In genomic region chr14:100203962-100204834, GRCh38 we compare ENCODE assay signal across 20 cellular contexts. TPM values are rescaled to one million over a fixed set of nuclear protein-coding genes. Genes with fewer than 3 reads are reported as not detected.
DNase-seq lines count a peak whose midpoint lies in the region; ATAC-seq and TF ChIP-seq lines count a peak whose summit lies in the region.
"Had no signal": no experiment of that assay in that cellular context is flagged by ENCODE, and none has a peak within 500 bp of the region (broad histone marks: within the 10 kb centered on the region; RNA-seq: fewer than 3 reads in every experiment).

No MANE protein-coding gene starts in this region.

- H3K4me1 ChIP-seq in lower lobe of right lung: peaks cover 6% of the 10 kb centered on the region
- H3K4me1 ChIP-seq: SJCRH30 had no signal

- TF ChIP-seq CTCF in Calu3 (IDR thresholded peaks at IDR 0.05; ENCODE audit: unreplicated experiment): no peak
- TF ChIP-seq CTCF in RWPE1 (conservative IDR thresholded peaks at IDR 0.05; ENCODE audit: low read depth): no peak
- TF ChIP-seq CTCF in lower lobe of right lung (IDR thresholded peaks at IDR 0.05): no peak

- H3K27me3 Mint-ChIP-seq in Calu3 (ENCODE audit: unreplicated experiment): no peaks in the 10 kb centered on the region
- H3K27me3 Mint-ChIP-seq: activated naive CD4-positive, alpha-beta T cell treated with anti-CD3 and anti-CD28 coated beads, Interleukin-2, amount 50 U/mL, for 24 hours; naive B cell; stimulated activated naive CD8-positive, alpha-beta T cell treated with anti-CD3 and anti-CD28 coated beads, Interleukin-15, amount 100 ng/mL, for 72 hours had no signal

- no peaks in the 10 kb centered on the region for H3K36me3 Mint-ChIP-seq in Calu3 (ENCODE audit: insufficient read depth, unreplicated experiment)
- H3K36me3 Mint-ChIP-seq: activated naive CD4-positive, alpha-beta T cell treated with anti-CD3 and anti-CD28 coated beads, Interleukin-2, amount 50 U/mL, for 24 hours; naive B cell had no signal

- H3K27ac Mint-ChIP-seq in Calu3 (ENCODE audit: unreplicated experiment): no peak overlapping the region
- H3K27ac Mint-ChIP-seq: activated naive CD4-positive, alpha-beta T cell treated with anti-CD3 and anti-CD28 coated beads, Interleukin-2, amount 50 U/mL, for 24 hours; endodermal cell; naive B cell had no signal

- no peaks in the 10 kb centered on the region for H3K4me1 Mint-ChIP-seq in Calu3 (ENCODE audit: low read depth, unreplicated experiment)
- H3K4me1 Mint-ChIP-seq: activated naive CD4-positive, alpha-beta T cell treated with anti-CD3 and anti-CD28 coated beads, Interleukin-2, amount 50 U/mL, for 24 hours; naive B cell had no signal

- no peaks in the 10 kb centered on the region for H3K9me3 Mint-ChIP-seq in Calu3 (ENCODE audit: low read depth, unreplicated experiment)
- H3K9me3 Mint-ChIP-seq: activated naive CD4-positive, alpha-beta T cell treated with anti-CD3 and anti-CD28 coated beads, Interleukin-2, amount 50 U/mL, for 24 hours had no signal

- H3K27ac ChIP-seq in RWPE1 (peak overlapping the region; percentile 72), lower lobe of right lung (peak overlapping the region; percentile 46)
- H3K27ac ChIP-seq: SJCRH30 had no signal

- ATAC-seq in lower lobe of right lung: peak; percentile 88 to 89
- ATAC-seq: stimulated activated naive CD8-positive, alpha-beta T cell treated with anti-CD3 and anti-CD28 coated beads, Interleukin-15, amount 100 ng/mL, for 72 hours had no signal

- CTCF ChIA-PET in Calu3 (lab: Charles Lee) (interaction anchor here (0.6 to 2.0 kb wide), 5 partner anchors 9 to 41 kb away, joined by 3 to 8 read pairs (median 5); no protein-coding TSS in a partner anchor), RWPE1 (lab: Yijun Ruan, JAX) (interaction anchor here (0.6 to 2.1 kb wide), 3 partner anchors 9 to 67 kb away, joined by 3 to 9 read pairs (median 8); no protein-coding TSS in a partner anchor)

- BruUV-seq in Calu3 (replicated peaks; lab: Mats Ljungman, UMichigan): no TSS peak

- H3K4me3 Mint-ChIP-seq in Calu3 (ENCODE audit: low read depth, unreplicated experiment): no peak overlapping the region
- H3K4me3 Mint-ChIP-seq: activated naive CD4-positive, alpha-beta T cell treated with anti-CD3 and anti-CD28 coated beads, Interleukin-2, amount 50 U/mL, for 24 hours; endodermal cell; stimulated activated naive CD8-positive, alpha-beta T cell treated with anti-CD3 and anti-CD28 coated beads, Interleukin-15, amount 100 ng/mL, for 72 hours had no signal

- POLR2A ChIA-PET in RWPE1 (lab: Yijun Ruan, JAX; ENCODE audit: low non-redundant PET): interaction anchor here (0.8 to 2.0 kb wide), 2 partner anchors 10 to 36 kb away, joined by 5 to 6 read pairs; no protein-coding TSS in a partner anchor

- H3K36me3 ChIP-seq in lower lobe of right lung: no peaks in the 10 kb centered on the region
- H3K36me3 ChIP-seq: SJCRH30 had no signal

- H3K9me3 ChIP-seq in lower lobe of right lung: no peaks in the 10 kb centered on the region
- H3K9me3 ChIP-seq: SJCRH30 had no signal

- peak; percentile 47 for DNase-seq in Calu3
- DNase-seq in RWPE1 (ENCODE audit: low spot score): peak; percentile 55
- peak; percentile 45 for DNase-seq in fibroblast of gingiva (ENCODE audit: low read depth)
- DNase-seq in lower lobe of right lung: no peak
- DNase-seq in DMS114 treated with DMSO at 0.1 percent for 48 hours (lab: John Stamatoyannopoulos, UW; ENCODE audit: unreplicated experiment): no peak
- DNase-seq in SW480 (ENCODE audit: low spot score): no peak
- no peak for DNase-seq in AML-193 (lab: John Stamatoyannopoulos, UW)
- DNase-seq in SHP77 (lab: John Stamatoyannopoulos, UW): no peak
- DNase-seq: activated CD4-positive, alpha-beta T cell treated with anti-CD3 and anti-CD28 coated beads for 4 hours; endodermal cell; glutamatergic neuron; KBM-7; naive B cell; NCI-H1092; NCI-H2171 treated with DMSO at 0.1 percent for 48 hours; posterior cingulate gyrus; SJCRH30; stimulated activated CD4-positive, alpha-beta T cell treated with anti-CD3 and anti-CD28 coated beads, Interleukin-12 subunit alpha, Interleukin-12 subunit beta, amount 100 ng/mL, for 4 hours; stimulated activated naive CD8-positive, alpha-beta T cell treated with anti-CD3 and anti-CD28 coated beads, Interleukin-15, amount 100 ng/mL, for 72 hours had no signal

- intact Hi-C loops in Calu3 (cut with micrococcal nuclease; ENCODE audit: unreplicated experiment): no loop called here
- intact Hi-C loops in lower lobe of right lung (cut with DNase I): no loop called here

- no peaks in the 10 kb centered on the region for H3K27me3 ChIP-seq in lower lobe of right lung (ENCODE audit: low read depth)
- H3K27me3 ChIP-seq: SJCRH30 had no signal

- H3K4me3 ChIP-seq in lower lobe of right lung: no peak overlapping the region
- H3K4me3 ChIP-seq: SJCRH30 had no signal

RNA-seq across cellular contexts. Expression of gene YY1, which starts 34.7 kb away (rescaled TPM):
- total RNA-seq in Calu3 (2022) (99.0 and 100.0 TPM in 2 replicates), lower lobe of right lung (74.8 TPM)

RNA-seq across cellular contexts. Expression of gene DEGS2, which starts 44.8 kb away (rescaled TPM):
- 2.5 and 4.3 TPM in 2 replicates for total RNA-seq in Calu3 (2022)
- 5.8 TPM for total RNA-seq in lower lobe of right lung
- total RNA-seq: SJCRH30 had no signal

Comparison
In these comparisons a context has a peak if more than half of its experiments do, and no peak if none do; other contexts are left out.
1. DNase-seq: peak in Calu3 (single experiment), RWPE1 (single experiment) and fibroblast of gingiva (single experiment); none in lower lobe of right lung (single experiment), DMS114 treated with DMSO at 0.1 percent for 48 hours (single experiment), SW480 (single experiment), AML-193 (0 of 2) and SHP77 (0 of 2).